ENCODE assay signal across 8 cellular contexts in genomic region chr1:96185181-96185580, GRCh38.
"Had no signal": no experiment of that assay in that cellular context is flagged by ENCODE, and none has a peak within 500 bp of the region (broad histone marks: within the 10 kb centered on the region; RNA-seq: fewer than 3 reads in every experiment).

No MANE protein-coding gene starts in this region.

- H3K4me3 ChIP-seq: K562 had no signal

- DNase-seq: GOT3, H9, HCEC 1CT, IMR-90, KG1 had no signal

- FAIRE-seq: H54, HTR-8/SVneo, K562 had no signal

- ATAC-seq: K562 had no signal
